In genomic region chr3:23615068-23615467, GRCh38 we compare ENCODE assay signal across 26 cellular contexts.
"Had no signal": no experiment of that assay in that cellular context is flagged by ENCODE, and none has a peak within 500 bp of the region (broad histone marks: within the 10 kb centered on the region; RNA-seq: fewer than 3 reads in every experiment).

No MANE protein-coding gene starts in this region.

- H3K4me3 ChIP-seq: ascending aorta, body of pancreas, SK-N-MC had no signal

- DNase-seq: activated B cell treated with CpG ODN at 0.5 μM for 24 hours; activated CD4-positive, alpha-beta memory T cell treated with anti-CD3 and anti-CD28 coated beads for 36 hours; activated CD4-positive, alpha-beta T cell treated with anti-CD3 and anti-CD28 coated beads, Interleukin-2, amount 10 ng/mL, durations not matched to agents 7 days and 5 days; activated CD8-positive, alpha-beta memory T cell treated with anti-CD3 and anti-CD28 coated beads for 24 hours; activated effector memory CD4-positive, alpha-beta T cell treated with anti-CD3 and anti-CD28 coated beads, Interleukin-2, amount 50 U/mL, for 16 hours; activated naive CD4-positive, alpha-beta T cell treated with Interleukin-2 at 50 U/mL for 16 hours; activated naive CD8-positive, alpha-beta T cell treated with anti-CD3 and anti-CD28 coated beads, Interleukin-2, amount 50 U/mL, for 24 hours; activated T-cell treated with anti-CD3 and anti-CD28 coated beads, Interleukin-2, amount 50 U/mL, for 4 hours; amniotic stem cell; body of pancreas; central memory CD4-positive, alpha-beta T cell; Karpas-422; NCI-H1048; NCI-H146; NCI-H187 treated with DMSO at 0.1 percent for 48 hours; NCI-H345; NCI-H510A treated with DMSO at 0.1 percent for 48 hours; RPMI8226; T-cell; T-helper 2 cell; T1000 had no signal

- H3K27me3 ChIP-seq: ascending aorta, body of pancreas had no signal

- H3K36me3 ChIP-seq: ascending aorta had no signal

- ATAC-seq: activated naive CD4-positive, alpha-beta T cell treated with anti-CD3 and anti-CD28 coated beads, Interleukin-2, amount 50 U/mL, for 72 hours; activated naive CD8-positive, alpha-beta T cell treated with anti-CD3 and anti-CD28 coated beads, Interleukin-2, amount 50 U/mL, for 24 hours; activated T-cell treated with anti-CD3 and anti-CD28 coated beads, Interleukin-2, amount 50 U/mL, for 4 hours; body of pancreas; Panc1; Right ventricle myocardium inferior; T-cell had no signal

- H3K27ac ChIP-seq: ascending aorta, body of pancreas, SK-N-MC had no signal

- H3K9me3 ChIP-seq: ascending aorta, body of pancreas had no signal
